In the genomic region with DNA sequence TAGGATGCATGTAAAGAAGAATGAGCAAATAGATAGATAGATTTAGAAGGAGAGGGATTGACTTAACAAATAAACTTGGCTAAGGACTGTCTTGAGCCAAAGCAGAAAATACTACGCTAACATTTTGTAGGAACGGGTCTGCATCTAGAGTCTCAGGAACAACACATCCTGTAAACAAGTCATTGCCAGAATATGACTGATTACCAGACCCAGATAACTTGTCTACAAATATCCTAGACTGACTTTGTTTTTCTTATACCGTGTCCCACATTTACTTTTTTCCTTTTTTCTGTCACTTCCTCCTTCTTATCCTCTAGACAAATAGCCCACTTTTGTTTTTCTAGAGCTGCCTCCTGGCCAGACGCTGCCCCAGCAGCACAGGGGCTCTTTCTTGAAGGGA, we compare ENCODE assay signal across 22 cellular contexts.
DNase-seq lines count a peak whose midpoint lies in the region; ATAC-seq and TF ChIP-seq lines count a peak whose summit lies in the region.
"Had no signal": no experiment of that assay in that cellular context is flagged by ENCODE, and none has a peak within 500 bp of the region (broad histone marks: within the 10 kb centered on the region; RNA-seq: fewer than 3 reads in every experiment).

No MANE protein-coding gene starts in this region.

- H3K4ac ChIP-seq in mesenchymal stem cell (ENCODE audit: low read depth in 1 of 2, low read length in 2 of 2), result no peak overlapping the region

- H3K14ac ChIP-seq in mesenchymal stem cell (ENCODE audit: low read length in 2 of 2), result no peak overlapping the region

- CTCF ChIA-PET in Calu3 (lab: Charles Lee), result interaction anchor here (1.1 kb wide), 1 partner anchor 102 kb away, joined by 3 read pairs; no protein-coding TSS in a partner anchor

- ATAC-seq in thoracic aorta (ENCODE audit: insufficient number of reproducible peaks, low FRiP score, low read depth), result no peak

- H3K27me3 Mint-ChIP-seq in glutamatergic neuron (ENCODE audit: unreplicated experiment) (no peaks in the 10 kb centered on the region), Calu3 (ENCODE audit: unreplicated experiment) (no peaks in the 10 kb centered on the region)
- H3K27me3 Mint-ChIP-seq: CD8-positive, alpha-beta memory T cell had no signal

- H3K9me3 Mint-ChIP-seq in glutamatergic neuron (ENCODE audit: unreplicated experiment) (no peaks in the 10 kb centered on the region), Calu3 (ENCODE audit: low read depth, unreplicated experiment) (no peaks in the 10 kb centered on the region)
- H3K9me3 Mint-ChIP-seq: HFFc6 had no signal

- H3K36me3 Mint-ChIP-seq in glutamatergic neuron (ENCODE audit: unreplicated experiment), result no peaks in the 10 kb centered on the region
- H3K36me3 Mint-ChIP-seq in Calu3 (ENCODE audit: insufficient read depth, unreplicated experiment), result no peaks in the 10 kb centered on the region
- H3K36me3 Mint-ChIP-seq: CD8-positive, alpha-beta memory T cell had no signal

- H2BK12ac ChIP-seq in mesenchymal stem cell (ENCODE audit: low read length in 2 of 2), result no peak overlapping the region

- no peak overlapping the region for H2BK120ac ChIP-seq in mesenchymal stem cell (ENCODE audit: low read depth, low read length)

- H3K4me1 ChIP-seq in ascending aorta (no peaks in the 10 kb centered on the region), mesenchymal stem cell (ENCODE audit: control insufficient read depth, insufficient read depth, low read depth, low read length) (no peaks in the 10 kb centered on the region), thoracic aorta (ENCODE audit: control insufficient read depth in 1 of 2, low read depth in 2 of 2) (peaks cover 0 to 17% of the 10 kb centered on the region in 2 donors)

- no peak overlapping the region for H2AK5ac ChIP-seq in mesenchymal stem cell (ENCODE audit: low read length, severe bottlenecking)

- 37% methylated on average over 4 of the region's 4 CpGs for WGBS in mesenchymal stem cell

- no peaks in the 10 kb centered on the region for H3K36me3 ChIP-seq in ascending aorta
- no peaks in the 10 kb centered on the region for H3K36me3 ChIP-seq in mesenchymal stem cell (ENCODE audit: control insufficient read depth in 1 of 2, insufficient read depth in 2 of 2, low read depth in 1 of 2, low read length in 2 of 2)
- H3K36me3 ChIP-seq in thoracic aorta, result no peaks in the 10 kb centered on the region

- intact Hi-C loops in ascending aorta (cut with DNase I), result loop anchor here (5.0 kb wide), 1 partner anchor 394 kb away; a partner anchor contains a TSS
- intact Hi-C loops in Calu3 (cut with micrococcal nuclease; ENCODE audit: unreplicated experiment), result no loop called here

- H3K4me1 Mint-ChIP-seq in glutamatergic neuron (ENCODE audit: low read depth, unreplicated experiment) (no peaks in the 10 kb centered on the region), Calu3 (ENCODE audit: low read depth, unreplicated experiment) (peaks cover 31% of the 10 kb centered on the region)
- H3K4me1 Mint-ChIP-seq: CD8-positive, alpha-beta memory T cell had no signal

- no TSS peak for BruUV-seq in Calu3 (replicated peaks; lab: Mats Ljungman, UMichigan)

- H3K27ac Mint-ChIP-seq in glutamatergic neuron (ENCODE audit: unreplicated experiment), result no peak overlapping the region
- no peak overlapping the region for H3K27ac Mint-ChIP-seq in Calu3 (ENCODE audit: unreplicated experiment)
- H3K27ac Mint-ChIP-seq: CD8-positive, alpha-beta memory T cell; HFFc6 had no signal

- DNase-seq in OCI-M1 (lab: John Stamatoyannopoulos, UW) (peak; percentile 40), ascending aorta (ENCODE audit: low spot score in 2 of 2) (no peak), mesenchymal stem cell (no peak), thoracic aorta (ENCODE audit: low spot score) (no peak), glutamatergic neuron (no peak), Calu3 (no peak), D341Med (ENCODE audit: low spot score) (no peak)
- DNase-seq: ACHN; C1 segment of cervical spinal cord; CD8-positive, alpha-beta memory T cell; DMS79 treated with DMSO at 0.1 percent for 48 hours; H7; HFFc6; MM.1S; NCI-H1092 treated with DMSO at 0.1 percent for 48 hours; NCI-H146; NCI-H2029 treated with DMSO at 0.1 percent for 48 hours; NCI-H2171; NCI-H446; NCI-H526 treated with DMSO at 0.1 percent for 48 hours; Right ventricle myocardium superior had no signal

- H3K9ac ChIP-seq in mesenchymal stem cell (ENCODE audit: low read length), result no peak overlapping the region
- H3K9ac ChIP-seq: KMS-11 had no signal

- H3K27me3 ChIP-seq in ascending aorta, result no peaks in the 10 kb centered on the region
- H3K27me3 ChIP-seq in mesenchymal stem cell (ENCODE audit: control insufficient read depth in 1 of 2, insufficient read depth in 1 of 2, low read length in 2 of 2), result no peaks in the 10 kb centered on the region
- H3K27me3 ChIP-seq in thoracic aorta (replicated peaks; ENCODE audit: insufficient read depth), result no peaks in the 10 kb centered on the region

- H3K4me3 ChIP-seq in ascending aorta (no peak overlapping the region), mesenchymal stem cell (ENCODE audit: insufficient read depth in 1 of 2, low read depth in 1 of 2, low read length in 2 of 2) (no peak overlapping the region), thoracic aorta (no peak overlapping the region)

- no peak overlapping the region for H3K4me3 Mint-ChIP-seq in glutamatergic neuron (ENCODE audit: unreplicated experiment)
- no peak overlapping the region for H3K4me3 Mint-ChIP-seq in Calu3 (ENCODE audit: low read depth, unreplicated experiment)
- H3K4me3 Mint-ChIP-seq: CD8-positive, alpha-beta memory T cell; HFFc6 had no signal

- H3K18ac ChIP-seq in mesenchymal stem cell (ENCODE audit: low read depth in 1 of 2, low read length in 2 of 2), result peak overlapping the region in 1 of 2 experiments; percentile 21

- no peak overlapping the region for H2AFZ ChIP-seq in mesenchymal stem cell (ENCODE audit: low read depth, low read length)

- no peaks in the 10 kb centered on the region for H3K9me3 ChIP-seq in ascending aorta
- H3K9me3 ChIP-seq in mesenchymal stem cell (ENCODE audit: control insufficient read depth, low read length), result no peaks in the 10 kb centered on the region
- no peaks in the 10 kb centered on the region for H3K9me3 ChIP-seq in thoracic aorta

- TF ChIP-seq CTCF in ascending aorta (IDR thresholded peaks at IDR 0.05) (no peak), thoracic aorta (IDR thresholded peaks at IDR 0.05) (no peak), glutamatergic neuron (IDR thresholded peaks at IDR 0.05; ENCODE audit: partially characterized antibody, unreplicated experiment) (no peak), Calu3 (IDR thresholded peaks at IDR 0.05; ENCODE audit: unreplicated experiment) (no peak)

- H3K79me1 ChIP-seq in mesenchymal stem cell (replicated peaks; ENCODE audit: low read length, poor library complexity, severe bottlenecking), result no peaks in the 10 kb centered on the region

- H3K27ac ChIP-seq in ascending aorta (peak overlapping the region; percentile 34 to 36), mesenchymal stem cell (ENCODE audit: low read length, poor library complexity, severe bottlenecking) (no peak overlapping the region), thoracic aorta (peak overlapping the region; percentile 27 to 41)
- H3K27ac ChIP-seq: KMS-11 had no signal

- no peak overlapping the region for H4K91ac ChIP-seq in mesenchymal stem cell (ENCODE audit: low read length)

- H2BK15ac ChIP-seq in mesenchymal stem cell (ENCODE audit: low read depth, poor library complexity, severe bottlenecking), result no peak overlapping the region

- no peak overlapping the region for H2BK5ac ChIP-seq in mesenchymal stem cell (ENCODE audit: low read depth, low read length, poor library complexity, severe bottlenecking)

- no peak overlapping the region for H3K4me2 ChIP-seq in mesenchymal stem cell (ENCODE audit: low read length, poor library complexity, severe bottlenecking)
- H3K4me2 ChIP-seq: KMS-11 had no signal

- H4K8ac ChIP-seq in mesenchymal stem cell (ENCODE audit: low read length), result peak overlapping the region; percentile 35

- no peak overlapping the region for H3K23ac ChIP-seq in mesenchymal stem cell (ENCODE audit: low read length in 2 of 2)
